21 cellular contexts compared by ENCODE assay signal in genomic region chr15:47443839-47444238, GRCh38.
"Had no signal": no experiment of that assay in that cellular context is flagged by ENCODE, and none has a peak within 500 bp of the region (broad histone marks: within the 10 kb centered on the region; RNA-seq: fewer than 3 reads in every experiment).

No MANE protein-coding gene starts in this region.

- H3K27me3 ChIP-seq: pancreas, stomach, transverse colon had no signal

- H3K27me3 Mint-ChIP-seq: effector memory CD8-positive, alpha-beta T cell; progenitor cell of endocrine pancreas had no signal

- H3K36me3 Mint-ChIP-seq: immature natural killer cell, naive B cell had no signal

- ATAC-seq: effector memory CD8-positive, alpha-beta T cell; left colon; left ventricle myocardium superior; pancreas; right cardiac atrium had no signal

- DNase-seq: effector memory CD8-positive, alpha-beta T cell; immature natural killer cell; kidney; left colon; left ventricle myocardium superior; mesendoderm; naive B cell; occipital lobe; pancreas; right cardiac atrium; small intestine; stimulated activated CD4-positive, alpha-beta T cell treated with anti-CD3 and anti-CD28 coated beads, Interleukin-12 subunit alpha, Interleukin-12 subunit beta, amount 100 ng/mL, for 4 hours; stimulated activated naive CD4-positive, alpha-beta T cell; stomach; substantia nigra; transverse colon had no signal

- H3K27ac Mint-ChIP-seq: dendritic cell treated with granulocyte-macrophage colony-stimulating factor and Interleukin-4, amounts not matched to agents 40 ng/mL and 50 ng/mL, for 4 days; effector memory CD8-positive, alpha-beta T cell; immature natural killer cell; naive B cell; nephron; progenitor cell of endocrine pancreas had no signal

- H3K4me3 ChIP-seq: lung, pancreas, stomach, thoracic aorta, transverse colon had no signal

- H3K9me3 ChIP-seq: pancreas, stomach, thoracic aorta, transverse colon had no signal

- H3K4me1 ChIP-seq: pancreas had no signal

- H3K27ac ChIP-seq: pancreas, stomach, thoracic aorta, transverse colon had no signal

- H3K36me3 ChIP-seq: pancreas, stomach, thoracic aorta, transverse colon had no signal

- H3K9me3 Mint-ChIP-seq: dendritic cell treated with granulocyte-macrophage colony-stimulating factor and Interleukin-4, amounts not matched to agents 40 ng/mL and 50 ng/mL, for 4 days had no signal

- H3K4me3 Mint-ChIP-seq: dendritic cell treated with granulocyte-macrophage colony-stimulating factor and Interleukin-4, amounts not matched to agents 40 ng/mL and 50 ng/mL, for 4 days; effector memory CD8-positive, alpha-beta T cell; immature natural killer cell; naive B cell; nephron had no signal

- H3K4me1 Mint-ChIP-seq: immature natural killer cell, naive B cell had no signal
